In genomic region chr12:119693006-119693405, GRCh38 we compare ENCODE assay signal across 9 cellular contexts. TPM values are rescaled to one million over a fixed set of nuclear protein-coding genes. Genes with fewer than 3 reads are reported as not detected.
DNase-seq lines count a peak whose midpoint lies in the region; ATAC-seq, FAIRE-seq and TF ChIP-seq lines count a peak whose summit lies in the region.
"Had no signal": no experiment of that assay in that cellular context is flagged by ENCODE, and none has a peak within 500 bp of the region (broad histone marks: within the 10 kb centered on the region; RNA-seq: fewer than 3 reads in every experiment).

No MANE protein-coding gene starts in this region.

- no peak for DNase-seq in Right ventricle myocardium inferior (ENCODE audit: missing footprints)
- no peak for DNase-seq in cardiac septum (ENCODE audit: low spot score)
- peak; percentile 86 for DNase-seq in astrocyte of the cerebellum (ENCODE audit: low read depth)
- DNase-seq in kidney = no peak
- peak; percentile 83 for DNase-seq in ureter (ENCODE audit: low spot score)
- DNase-seq in head of caudate nucleus = no peak
- DNase-seq in NAMALWA (ENCODE audit: low spot score) = no peak
- DNase-seq in activated effector memory CD4-positive, alpha-beta T cell treated with anti-CD3 and anti-CD28 coated beads, Interleukin-2, amount 50 U/mL, for 16 hours = no peak

- no peak for FAIRE-seq in kidney (lab: Jason Lieb, UNC)
- FAIRE-seq: TTC549 had no signal

- in situ Hi-C loops in astrocyte of the cerebellum (cut with HindIII; ENCODE audit: low sequenced_read_pairs) = no loop called here

- peak overlapping the region; percentile 47 to 85 for H3K27ac ChIP-seq in kidney (ENCODE audit: low read depth in 2 of 2, low read length in 2 of 2)

- no peaks in the 10 kb centered on the region for H3K9me3 ChIP-seq in kidney (ENCODE audit: control insufficient read depth in 1 of 2, low read length in 2 of 2)

- peaks cover 31 to 58% of the 10 kb centered on the region in 2 donors for H3K4me1 ChIP-seq in kidney (ENCODE audit: control insufficient read depth in 1 of 2, insufficient read depth in 1 of 2, low read depth in 1 of 2, low read length in 2 of 2)

- H3K9ac ChIP-seq in kidney (ENCODE audit: low read length in 2 of 2) = peak overlapping the region in 1 of 2 donors; percentile 32

- ATAC-seq in Right ventricle myocardium inferior = peak; percentile 52

- H3K36me3 ChIP-seq in kidney (ENCODE audit: control insufficient read depth in 1 of 2, insufficient read depth in 2 of 2, low read length in 2 of 2) = no peaks in the 10 kb centered on the region

- no peak overlapping the region for H3K4me3 ChIP-seq in astrocyte of the cerebellum (ENCODE audit: low read depth, low read length)
- no peak overlapping the region for H3K4me3 ChIP-seq in kidney (ENCODE audit: low read length in 2 of 2)

- TF ChIP-seq CTCF in astrocyte of the cerebellum (IDR thresholded peaks at IDR 0.05; ENCODE audit: low read depth, low read length, missing control alignments) (no peak), kidney (IDR thresholded peaks at IDR 0.05; ENCODE audit: borderline replicate concordance, extremely low read depth, insufficient read depth) (no peak)

- intact Hi-C loops in Right ventricle myocardium inferior (cut with DNase I) (no loop called here), cardiac septum (cut with DNase I) (loop anchor here (2.0 kb wide), 1 partner anchor 20 kb away; no protein-coding TSS in a partner anchor), kidney (cut with DNase I) (no loop called here), head of caudate nucleus (cut with DNase I) (no loop called here)

RNA-seq across cellular contexts. Expression of gene PRKAB1, which starts 25.1 kb away (rescaled TPM):
- total RNA-seq in Right ventricle myocardium inferior (12.1 TPM), cardiac septum (12.2 TPM), kidney (165 TPM), ureter (72.3 TPM)
- 79.9 TPM for polyA plus RNA-seq in kidney (ENCODE audit: insufficient read depth, low read depth, low replicate concordance)

Comparison
In these comparisons a context has a peak if more than half of its experiments do, and no peak if none do; other contexts are left out.
1. DNase-seq: peak in astrocyte of the cerebellum (single experiment) and ureter (single experiment); none in Right ventricle myocardium inferior (single experiment), cardiac septum (single experiment), kidney (single experiment), head of caudate nucleus (0 of 42), NAMALWA (single experiment) and activated effector memory CD4-positive, alpha-beta T cell treated with anti-CD3 and anti-CD28 coated beads, Interleukin-2, amount 50 U/mL, for 16 hours (single experiment).